ENCODE assay signal across 11 cellular contexts in the genomic region with DNA sequence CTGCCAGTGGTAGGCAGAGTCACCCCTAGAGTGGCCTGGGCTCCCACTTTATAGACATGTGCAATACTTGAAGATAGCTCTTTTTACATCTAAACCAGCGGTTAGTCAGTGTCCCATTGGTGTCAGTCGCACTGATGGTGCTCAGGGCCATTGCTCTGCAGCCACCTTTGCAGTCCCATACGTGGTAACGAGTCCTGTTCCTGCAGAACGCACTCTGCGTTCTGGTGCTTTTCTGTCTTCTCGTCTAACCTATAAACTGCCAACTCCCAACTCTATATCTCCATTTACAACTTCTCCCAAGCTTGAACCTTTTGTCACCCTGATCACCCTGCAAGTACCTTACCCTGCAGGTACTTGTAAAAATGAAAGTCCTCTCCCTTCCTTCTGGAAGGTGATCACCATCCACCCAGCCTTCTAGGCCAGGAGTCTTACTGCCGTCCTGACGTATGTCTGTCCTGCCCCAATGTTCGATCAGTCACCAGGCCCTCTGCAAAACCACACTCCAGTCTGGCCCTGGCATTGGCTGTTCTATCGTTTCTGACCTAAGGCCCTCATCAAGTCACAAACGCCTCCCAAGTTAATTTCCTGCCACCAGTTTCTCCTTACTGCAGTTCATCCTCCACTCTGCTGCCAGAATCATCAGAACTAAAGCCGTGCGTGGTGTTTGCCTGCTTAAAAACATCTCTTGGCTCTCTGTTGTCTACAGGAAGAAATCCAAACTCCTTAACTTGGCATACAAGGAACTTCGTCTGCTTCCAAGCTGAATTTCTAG. TPM values are rescaled to one million over a fixed set of nuclear protein-coding genes. Genes with fewer than 3 reads are reported as not detected.
DNase-seq lines count a peak whose midpoint lies in the region; ATAC-seq and TF ChIP-seq lines count a peak whose summit lies in the region.
"Had no signal": no experiment of that assay in that cellular context is flagged by ENCODE, and none has a peak within 500 bp of the region (broad histone marks: within the 10 kb centered on the region; RNA-seq: fewer than 3 reads in every experiment).

No MANE protein-coding gene starts in this region.

- 51 to 52% methylated on average over 14 to 15 of the region's 15 CpGs for WGBS in upper lobe of left lung, 2 donors

- no peaks in the 10 kb centered on the region for H3K27me3 ChIP-seq in upper lobe of left lung

- H3K9me3 Mint-ChIP-seq in central memory CD8-positive, alpha-beta T cell: no peaks in the 10 kb centered on the region

- no peak overlapping the region for H3K4me3 ChIP-seq in upper lobe of left lung
- H3K4me3 ChIP-seq: PC-9 had no signal

- DNase-seq in activated T-cell treated with anti-CD3 and anti-CD28 coated beads, Interleukin-2, amount 50 U/mL, for 48 hours: peak; percentile 16
- DNase-seq in activated T-cell treated with anti-CD3 and anti-CD28 coated beads, Interleukin-2, amount 50 U/mL, for 1 hour: no peak
- DNase-seq in central memory CD8-positive, alpha-beta T cell (ENCODE audit: low spot score in 2 of 2): no peak
- DNase-seq in midbrain (lab: John Stamatoyannopoulos, UW) (peak; percentile 21), upper lobe of left lung (no peak), NOMO-1 treated with dmso at 0.1 percent for 144 hours (lab: John Stamatoyannopoulos, UW; ENCODE audit: unreplicated experiment) (no peak), nucleus accumbens (lab: John Stamatoyannopoulos, UW) (no peak)
- no peak for DNase-seq in activated CD4-positive, CD25-positive, alpha-beta regulatory T cell treated with anti-CD3 and anti-CD28 coated beads, Interleukin-2, amount 50 U/mL, for 72 hours
- DNase-seq: foreskin melanocyte, PC-9, retina had no signal

- H3K36me3 ChIP-seq in upper lobe of left lung: no peaks in the 10 kb centered on the region

- no peak overlapping the region for H3K4me3 Mint-ChIP-seq in central memory CD8-positive, alpha-beta T cell

- H3K4me1 ChIP-seq in upper lobe of left lung: peaks cover 39 to 59% (median 52%) of the 10 kb centered on the region in 4 donors

- no peaks in the 10 kb centered on the region for H3K9me3 ChIP-seq in upper lobe of left lung

- H3K27me3 Mint-ChIP-seq in central memory CD8-positive, alpha-beta T cell: no peaks in the 10 kb centered on the region

- no peak for TF ChIP-seq EP300 in upper lobe of left lung (IDR thresholded peaks at IDR 0.05)

- peak overlapping the region; percentile 7 for H3K27ac Mint-ChIP-seq in central memory CD8-positive, alpha-beta T cell (ENCODE audit: low read depth)

- ATAC-seq in central memory CD8-positive, alpha-beta T cell (replicated peaks; ENCODE audit: extremely low read depth, poor library complexity, severe bottlenecking): no peak
- peak in 1 of 2 donors; percentile 27 for ATAC-seq in upper lobe of left lung (ENCODE audit: low FRiP score in 2 of 2)

- peaks cover 59% of the 10 kb centered on the region for H3K4me1 Mint-ChIP-seq in central memory CD8-positive, alpha-beta T cell

- H3K36me3 Mint-ChIP-seq in central memory CD8-positive, alpha-beta T cell (ENCODE audit: insufficient read depth): peaks cover 3% of the 10 kb centered on the region

- TF ChIP-seq POLR2A in upper lobe of left lung (IDR thresholded peaks at IDR 0.05): no peak

- peak overlapping the region; percentile 15 to 74 (median 64) for H3K27ac ChIP-seq in upper lobe of left lung
- H3K27ac ChIP-seq: PC-9 had no signal

- no peak for TF ChIP-seq CTCF in upper lobe of left lung (IDR thresholded peaks at IDR 0.05)

RNA-seq across cellular contexts. Expression of a gene that starts 7.9 kb away (rescaled TPM):
- total RNA-seq in upper lobe of left lung: 100 to 1,000 TPM in 2 of 6 donors, 10 to 100 TPM in 4; 44.2 to 112 (median 60.5) TPM

Comparison
In these comparisons a context has a peak if more than half of its experiments do, and no peak if none do; other contexts are left out.
1. DNase-seq: peak in activated T-cell treated with anti-CD3 and anti-CD28 coated beads, Interleukin-2, amount 50 U/mL, for 48 hours (2 of 2) and midbrain (single experiment); none in activated T-cell treated with anti-CD3 and anti-CD28 coated beads, Interleukin-2, amount 50 U/mL, for 1 hour (single experiment), central memory CD8-positive, alpha-beta T cell (0 of 2), upper lobe of left lung (0 of 2), NOMO-1 treated with dmso at 0.1 percent for 144 hours (single experiment), activated CD4-positive, CD25-positive, alpha-beta regulatory T cell treated with anti-CD3 and anti-CD28 coated beads, Interleukin-2, amount 50 U/mL, for 72 hours (single experiment) and nucleus accumbens (0 of 56).